Comparison of ENCODE assay signal across 1 cellular context in genomic region chr22:48538291-48538820, GRCh38.
TF ChIP-seq lines count a peak whose summit lies in the region.

No MANE protein-coding gene starts in this region.

TF ChIP-seq in WTC11, 78 proteins besides CTCF, POLR2A, EP300 and RAD21 (continued from another document):
- no peak for TF ChIP-seq PREB (CRISPR knock-in tag; IDR thresholded peaks at IDR 0.05; ENCODE audit: borderline replicate concordance)
